12 cellular contexts compared by ENCODE assay signal in the genomic region with DNA sequence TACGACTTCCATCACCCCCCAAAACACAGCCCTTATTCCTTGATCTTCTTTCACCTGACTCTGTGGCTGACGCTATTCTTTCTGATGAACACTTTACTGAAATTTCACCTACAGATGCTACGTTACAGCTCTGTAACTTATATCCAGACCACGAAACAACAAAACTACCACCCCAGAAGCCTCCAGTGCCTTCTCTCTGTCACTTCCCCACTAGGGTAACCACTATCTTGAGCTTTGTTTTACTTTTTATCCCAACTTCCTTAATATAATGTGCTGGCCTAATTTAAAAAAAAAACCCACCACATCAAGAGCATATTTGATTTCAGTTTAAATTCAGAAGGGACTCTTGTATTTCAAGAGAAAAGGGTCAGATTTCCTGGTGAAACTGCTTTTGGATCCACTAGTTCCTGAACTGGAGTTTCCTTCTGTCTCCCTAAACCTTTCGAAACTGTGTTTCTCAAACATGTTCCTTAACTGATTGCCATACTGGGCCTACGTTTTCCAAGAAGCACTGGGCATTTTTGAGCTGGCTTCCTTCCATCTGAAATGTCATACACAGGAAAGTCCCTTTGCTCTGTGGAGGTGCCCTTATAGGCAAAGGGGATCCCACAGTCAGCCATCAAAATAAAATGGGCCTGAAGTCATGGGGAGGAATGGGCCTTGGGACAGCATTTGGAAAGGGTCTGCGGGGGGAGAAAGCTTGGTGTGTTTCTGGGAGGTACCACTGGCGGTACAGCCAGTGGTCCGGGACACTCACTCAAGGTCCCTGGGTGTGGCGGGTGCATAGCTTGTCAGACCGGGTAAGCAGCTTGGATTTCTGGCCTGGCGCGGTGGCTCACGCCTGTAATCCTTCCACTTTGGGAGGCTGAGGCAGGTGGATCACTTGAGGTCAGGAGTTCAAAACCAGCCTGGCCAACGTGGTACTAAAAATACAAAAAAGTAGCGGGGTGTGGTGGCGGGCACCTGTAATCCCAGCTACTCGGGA. TPM values are rescaled to one million over a fixed set of nuclear protein-coding genes. Genes with fewer than 3 reads are reported as not detected.
DNase-seq lines count a peak whose midpoint lies in the region; ATAC-seq lines count a peak whose summit lies in the region.
"Had no signal": no experiment of that assay in that cellular context is flagged by ENCODE, and none has a peak within 500 bp of the region (broad histone marks: within the 10 kb centered on the region; RNA-seq: fewer than 3 reads in every experiment).

No MANE protein-coding gene starts in this region.

- no peaks in the 10 kb centered on the region for H3K9me3 Mint-ChIP-seq in activated T-cell treated with anti-CD3 and anti-CD28 coated beads, Interleukin-2, amount 50 U/mL, for 24 hours
- H3K9me3 Mint-ChIP-seq in stimulated activated naive CD8-positive, alpha-beta T cell treated with anti-CD3 and anti-CD28 coated beads, Interleukin-15, amount 100 ng/mL, for 72 hours = no peaks in the 10 kb centered on the region

- H3K4me1 Mint-ChIP-seq in activated T-cell treated with anti-CD3 and anti-CD28 coated beads, Interleukin-2, amount 50 U/mL, for 24 hours (ENCODE audit: low read depth) = peaks cover 41% of the 10 kb centered on the region
- peaks cover 30% of the 10 kb centered on the region for H3K4me1 Mint-ChIP-seq in T-helper 17 cell
- H3K4me1 Mint-ChIP-seq in stimulated activated naive CD8-positive, alpha-beta T cell treated with anti-CD3 and anti-CD28 coated beads, Interleukin-15, amount 100 ng/mL, for 72 hours = peaks cover 61% of the 10 kb centered on the region

- peak; percentile 38 for ATAC-seq in T-helper 17 cell
- peak; percentile 26 for ATAC-seq in stimulated activated naive CD8-positive, alpha-beta T cell treated with anti-CD3 and anti-CD28 coated beads, Interleukin-15, amount 100 ng/mL, for 72 hours
- ATAC-seq: gastrocnemius medialis had no signal

- peak overlapping the region; percentile 76 for H3K27ac Mint-ChIP-seq in activated T-cell treated with anti-CD3 and anti-CD28 coated beads, Interleukin-2, amount 50 U/mL, for 24 hours
- H3K27ac Mint-ChIP-seq in T-helper 17 cell = peak overlapping the region; percentile 39
- H3K27ac Mint-ChIP-seq in stimulated activated naive CD8-positive, alpha-beta T cell treated with anti-CD3 and anti-CD28 coated beads, Interleukin-15, amount 100 ng/mL, for 72 hours = peak overlapping the region; percentile 68 to 90

- H3K4me3 Mint-ChIP-seq in activated T-cell treated with anti-CD3 and anti-CD28 coated beads, Interleukin-2, amount 50 U/mL, for 24 hours = no peak overlapping the region
- H3K4me3 Mint-ChIP-seq in T-helper 17 cell = no peak overlapping the region
- H3K4me3 Mint-ChIP-seq in stimulated activated naive CD8-positive, alpha-beta T cell treated with anti-CD3 and anti-CD28 coated beads, Interleukin-15, amount 100 ng/mL, for 72 hours = peak overlapping the region; percentile 44 to 56

- H3K36me3 Mint-ChIP-seq in activated T-cell treated with anti-CD3 and anti-CD28 coated beads, Interleukin-2, amount 50 U/mL, for 24 hours (ENCODE audit: low read depth) = peaks cover 10% of the 10 kb centered on the region
- H3K36me3 Mint-ChIP-seq in T-helper 17 cell (ENCODE audit: low read depth) = peaks cover 2% of the 10 kb centered on the region

- no peaks in the 10 kb centered on the region for H3K9me3 ChIP-seq in T-helper 17 cell (ENCODE audit: control insufficient read depth, low read length, poor library complexity, severe bottlenecking)
- H3K9me3 ChIP-seq: gastrocnemius medialis, prostate gland had no signal

- DNase-seq in activated T-cell treated with anti-CD3 and anti-CD28 coated beads, Interleukin-2, amount 50 U/mL, for 24 hours = peak; percentile 21
- DNase-seq in activated T-cell treated with anti-CD3 and anti-CD28 coated beads for 4 hours = no peak
- DNase-seq in T-helper 17 cell = no peak
- DNase-seq in fibroblast of gingiva (ENCODE audit: low read depth) = peak; percentile 71
- peak in 1 of 2 donors; percentile 26 for DNase-seq in stimulated activated naive CD8-positive, alpha-beta T cell treated with anti-CD3 and anti-CD28 coated beads, Interleukin-15, amount 100 ng/mL, for 72 hours
- DNase-seq in DMS53 treated with DMSO at 0.1 percent for 48 hours (lab: John Stamatoyannopoulos, UW; ENCODE audit: unreplicated experiment) = no peak
- no peak for DNase-seq in KG1 (lab: John Stamatoyannopoulos, UW)
- no peak for DNase-seq in NK-92 (lab: John Stamatoyannopoulos, UW; ENCODE audit: unreplicated experiment)
- DNase-seq: ACHN, gastrocnemius medialis, HCEC 1CT had no signal

- no peaks in the 10 kb centered on the region for H3K27me3 Mint-ChIP-seq in activated T-cell treated with anti-CD3 and anti-CD28 coated beads, Interleukin-2, amount 50 U/mL, for 24 hours
- no peaks in the 10 kb centered on the region for H3K27me3 Mint-ChIP-seq in T-helper 17 cell
- H3K27me3 Mint-ChIP-seq in stimulated activated naive CD8-positive, alpha-beta T cell treated with anti-CD3 and anti-CD28 coated beads, Interleukin-15, amount 100 ng/mL, for 72 hours = no peaks in the 10 kb centered on the region

RNA-seq across cellular contexts. Expression of gene RTF2, which starts 25.8 kb away (rescaled TPM):
- total RNA-seq in T-helper 17 cell = 10 to 100 TPM; 62.3 to 62.6 TPM

RNA-seq across cellular contexts. Expression of gene CASS4, which starts 30.6 kb away (rescaled TPM):
- 10 to 100 TPM in 1 of 2 donors, 1 to 10 TPM in 1; 7.1 to 18.6 TPM for total RNA-seq in T-helper 17 cell

RNA-seq across cellular contexts. Expression of gene CSTF1, which starts 50.2 kb away (rescaled TPM):
- 10 to 100 TPM; 21.8 to 23.7 TPM for total RNA-seq in T-helper 17 cell

RNA-seq across cellular contexts. Expression of gene AURKA, which starts 50.7 kb away (rescaled TPM):
- total RNA-seq in T-helper 17 cell = 1 to 10 TPM in 1 of 2 donors, under 1 TPM in 1; 0.92 to 1.0 TPM

Comparison
In these comparisons a context has a peak if more than half of its experiments do, and no peak if none do; other contexts are left out.
1. DNase-seq: peak in activated T-cell treated with anti-CD3 and anti-CD28 coated beads, Interleukin-2, amount 50 U/mL, for 24 hours (single experiment) and fibroblast of gingiva (single experiment); none in activated T-cell treated with anti-CD3 and anti-CD28 coated beads for 4 hours (single experiment), T-helper 17 cell (0 of 3), DMS53 treated with DMSO at 0.1 percent for 48 hours (single experiment), KG1 (single experiment) and NK-92 (single experiment).
2. H3K4me3 Mint-ChIP-seq: peak in stimulated activated naive CD8-positive, alpha-beta T cell treated with anti-CD3 and anti-CD28 coated beads, Interleukin-15, amount 100 ng/mL, for 72 hours (2 of 2); none in activated T-cell treated with anti-CD3 and anti-CD28 coated beads, Interleukin-2, amount 50 U/mL, for 24 hours (single experiment) and T-helper 17 cell (single experiment).
3. Peak in every context shown above with its lines, with median percentiles within 50 percentile points of each other: H3K27ac Mint-ChIP-seq.